11 cellular contexts compared by ENCODE assay signal in the genomic region with DNA sequence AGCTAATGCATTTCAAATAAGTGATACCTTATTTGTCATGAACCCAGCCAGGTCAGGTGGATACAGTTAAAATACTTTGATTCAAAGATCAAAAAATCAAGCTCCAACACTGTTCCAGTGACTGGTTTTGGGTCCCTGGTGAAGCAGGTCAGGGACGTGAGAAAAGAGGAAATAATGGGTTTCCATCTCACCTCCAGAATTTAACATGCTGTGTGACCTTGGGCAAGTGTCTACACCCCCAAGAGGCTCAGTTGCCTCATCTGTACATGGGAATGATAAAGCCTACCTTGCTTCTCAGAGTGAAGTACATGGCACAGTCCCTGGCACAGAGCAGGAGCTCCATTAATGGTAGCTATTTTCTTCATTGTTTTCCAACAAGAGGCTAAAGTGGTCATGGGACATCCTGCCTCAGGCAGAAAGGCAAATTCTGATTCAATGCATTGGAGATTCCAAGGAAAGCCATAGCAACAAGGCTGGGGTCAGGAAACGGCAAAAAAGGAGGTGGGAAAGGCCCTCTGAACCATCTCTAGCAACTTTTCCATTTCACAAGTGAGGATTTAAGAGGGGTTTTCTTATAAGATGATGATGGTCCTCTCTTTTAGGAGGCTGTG.
DNase-seq lines count a peak whose midpoint lies in the region; ATAC-seq lines count a peak whose summit lies in the region.
"Had no signal": no experiment of that assay in that cellular context is flagged by ENCODE, and none has a peak within 500 bp of the region (broad histone marks: within the 10 kb centered on the region; RNA-seq: fewer than 3 reads in every experiment).

No MANE protein-coding gene starts in this region.

- H3K4me3 Mint-ChIP-seq in activated T-cell treated with anti-CD3 and anti-CD28 coated beads, Interleukin-2, amount 50 U/mL, for 4 hours = no peak overlapping the region
- H3K4me3 Mint-ChIP-seq: HFFc6, natural killer cell had no signal

- peak overlapping the region; percentile 6 to 18 (median 12) for H3K9ac ChIP-seq in skeletal muscle tissue (ENCODE audit: low read depth in 1 of 3, low read length in 3 of 3)

- H3K27ac ChIP-seq in skeletal muscle tissue (ENCODE audit: low read depth, low read length) = peak overlapping the region; percentile 69

- no peak overlapping the region for H3K4me3 ChIP-seq in skeletal muscle tissue (ENCODE audit: low read length in 3 of 3)

- intact Hi-C loops in sciatic nerve (cut with DNase I) = no loop called here

- no peaks in the 10 kb centered on the region for H3K27me3 Mint-ChIP-seq in activated T-cell treated with anti-CD3 and anti-CD28 coated beads, Interleukin-2, amount 50 U/mL, for 4 hours (ENCODE audit: low read depth)

- in situ Hi-C loops in ACHN (cut with HindIII; ENCODE audit: low pct_ligation_motif_present, low pct_unique_long_range_greater_than_20kb, low sequenced_read_pairs) = no loop called here

- H3K9me3 Mint-ChIP-seq in activated T-cell treated with anti-CD3 and anti-CD28 coated beads, Interleukin-2, amount 50 U/mL, for 4 hours = no peaks in the 10 kb centered on the region

- peaks cover 15 to 21% (median 16%) of the 10 kb centered on the region in 3 donors for H3K4me1 ChIP-seq in skeletal muscle tissue (ENCODE audit: control insufficient read depth in 3 of 3, insufficient read depth in 3 of 3, low read length in 3 of 3)

- no peaks in the 10 kb centered on the region for H3K27me3 ChIP-seq in skeletal muscle tissue (ENCODE audit: control insufficient read depth in 3 of 3, insufficient read depth in 3 of 3, low read length in 3 of 3)

- DNase-seq in foreskin melanocyte = peak; percentile 79
- no peak for DNase-seq in ACHN
- DNase-seq in sciatic nerve (ENCODE audit: low spot score) = no peak
- DNase-seq in activated T-cell treated with anti-CD3 and anti-CD28 coated beads, Interleukin-2, amount 50 U/mL, for 4 hours = no peak
- DNase-seq: natural killer cell, SHP77 had no signal

- peaks cover 29% of the 10 kb centered on the region for H3K4me1 Mint-ChIP-seq in activated T-cell treated with anti-CD3 and anti-CD28 coated beads, Interleukin-2, amount 50 U/mL, for 4 hours (ENCODE audit: low read depth)

- ATAC-seq in GM18868 (IDR thresholded peaks at IDR 0.05; ENCODE audit: unreplicated experiment) (peak; percentile 6), HG03139 (IDR thresholded peaks at IDR 0.05; ENCODE audit: unreplicated experiment) (peak; percentile 15), sciatic nerve (no peak), GM18498 (IDR thresholded peaks at IDR 0.05; ENCODE audit: unreplicated experiment) (no peak)
- ATAC-seq in activated T-cell treated with anti-CD3 and anti-CD28 coated beads, Interleukin-2, amount 50 U/mL, for 4 hours = no peak

- no peaks in the 10 kb centered on the region for H3K36me3 Mint-ChIP-seq in activated T-cell treated with anti-CD3 and anti-CD28 coated beads, Interleukin-2, amount 50 U/mL, for 4 hours (ENCODE audit: insufficient read depth)
- H3K36me3 Mint-ChIP-seq: natural killer cell had no signal

- no peaks in the 10 kb centered on the region for H3K36me3 ChIP-seq in skeletal muscle tissue (ENCODE audit: control insufficient read depth in 3 of 3, insufficient read depth in 3 of 3, low read length in 3 of 3)

- no peaks in the 10 kb centered on the region for H3K9me3 ChIP-seq in skeletal muscle tissue (ENCODE audit: control insufficient read depth in 3 of 3, low read length in 3 of 3)

Comparison
In these comparisons a context has a peak if more than half of its experiments do, and no peak if none do; other contexts are left out.
1. ATAC-seq: peak in GM18868 (single experiment) and HG03139 (single experiment); none in sciatic nerve (single experiment), GM18498 (single experiment) and activated T-cell treated with anti-CD3 and anti-CD28 coated beads, Interleukin-2, amount 50 U/mL, for 4 hours (0 of 2).